ENCODE assay signal across 24 cellular contexts in the genomic region with DNA sequence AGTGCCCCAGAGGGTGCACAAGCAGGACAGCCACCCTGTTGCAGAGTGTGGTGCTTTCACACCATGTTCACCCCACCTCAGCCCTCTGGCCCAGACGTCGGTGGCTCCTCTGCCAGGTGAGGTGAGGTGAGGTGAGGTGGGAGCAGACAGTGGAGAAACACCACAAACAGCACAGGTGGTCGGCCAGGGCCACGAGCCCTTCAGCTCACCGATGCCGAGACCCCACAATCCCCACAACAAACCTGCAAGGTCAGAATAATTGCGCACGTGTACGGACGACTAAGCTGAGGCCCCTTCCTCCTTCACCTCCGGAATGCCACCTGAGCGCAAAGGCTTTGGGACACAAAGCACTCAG. TPM values are rescaled to one million over a fixed set of nuclear protein-coding genes. Genes with fewer than 3 reads are reported as not detected.
DNase-seq lines count a peak whose midpoint lies in the region; ATAC-seq and TF ChIP-seq lines count a peak whose summit lies in the region.
"Had no signal": no experiment of that assay in that cellular context is flagged by ENCODE, and none has a peak within 500 bp of the region (broad histone marks: within the 10 kb centered on the region; RNA-seq: fewer than 3 reads in every experiment).

No MANE protein-coding gene starts in this region.

- H3K4me2 ChIP-seq in OCI-LY7 (ENCODE audit: low read length), result no peak overlapping the region

- H3K36me3 Mint-ChIP-seq in mesothelial cell of epicardium, result no peaks in the 10 kb centered on the region
- no peaks in the 10 kb centered on the region for H3K36me3 Mint-ChIP-seq in type B pancreatic cell

- H3K27me3 Mint-ChIP-seq in mesothelial cell of epicardium (ENCODE audit: low read depth), result no peaks in the 10 kb centered on the region
- H3K27me3 Mint-ChIP-seq in type B pancreatic cell, result no peaks in the 10 kb centered on the region
- H3K27me3 Mint-ChIP-seq: activated naive CD8-positive, alpha-beta T cell treated with anti-CD3 and anti-CD28 coated beads, Interleukin-2, amount 50 U/mL, for 24 hours; T-helper 17 cell had no signal

- no peak for TF ChIP-seq CTCF in left ventricle myocardium inferior (IDR thresholded peaks at IDR 0.05; ENCODE audit: borderline replicate concordance)
- TF ChIP-seq CTCF in adrenal gland (IDR thresholded peaks at IDR 0.05), result no peak
- TF ChIP-seq CTCF in mesothelial cell of epicardium (IDR thresholded peaks at IDR 0.05; ENCODE audit: unreplicated experiment), result no peak
- TF ChIP-seq CTCF in type B pancreatic cell (conservative IDR thresholded peaks at IDR 0.05), result no peak
- no peak for TF ChIP-seq CTCF in OCI-LY7 (conservative IDR thresholded peaks at IDR 0.05; ENCODE audit: low read length)

- H4K20me1 ChIP-seq in OCI-LY7 (ENCODE audit: insufficient read depth, low read length), result peaks cover 19% of the 10 kb centered on the region

- H3K4me3 Mint-ChIP-seq in mesothelial cell of epicardium (no peak overlapping the region), type B pancreatic cell (no peak overlapping the region)
- H3K4me3 Mint-ChIP-seq: activated naive CD8-positive, alpha-beta T cell treated with anti-CD3 and anti-CD28 coated beads, Interleukin-2, amount 50 U/mL, for 24 hours; T-helper 17 cell had no signal

- no peaks in the 10 kb centered on the region for H3K9me2 ChIP-seq in OCI-LY7 (ENCODE audit: insufficient read depth, low read length)
- H3K9me2 ChIP-seq: SK-N-SH had no signal

- H3K27ac ChIP-seq in left ventricle myocardium inferior (replicated peaks) (no peak overlapping the region), adrenal gland (peak overlapping the region in 4 of 5 donors; percentile 24 to 83 (median 63)), OCI-LY7 (ENCODE audit: low read depth, low read length, poor library complexity, severe bottlenecking) (no peak overlapping the region)
- H3K27ac ChIP-seq: C4-2B, hepatocyte had no signal

- CTCF ChIA-PET in OCI-LY7 (lab: Charles Lee; ENCODE audit: unreplicated experiment), result no interaction called here

- H3K27me3 ChIP-seq in left ventricle myocardium inferior (ENCODE audit: low read depth) (no peaks in the 10 kb centered on the region), adrenal gland (no peaks in the 10 kb centered on the region)
- H3K27me3 ChIP-seq: hepatocyte, left lung had no signal

- POLR2A ChIA-PET in OCI-LY7 (lab: Charles Lee), result no interaction called here

- WGBS in adrenal gland, 4 donors, result 59 to 86% (median 67%) methylated on average over 10 to 12 of the region's 12 CpGs

- intact Hi-C loops in left ventricle myocardium inferior (cut with micrococcal nuclease) (no loop called here), left cardiac atrium (cut with DNase I) (no loop called here), adrenal gland (cut with DNase I) (loop anchor here in 1 of 2 donors (10.0 kb wide), 1 partner anchor 378 kb away; no protein-coding TSS in a partner anchor), OCI-LY7 (cut with micrococcal nuclease; ENCODE audit: unreplicated experiment) (no loop called here)

- no TSS peak for BruUV-seq in OCI-LY7 (replicated peaks; lab: Mats Ljungman, UMichigan)

- H3K4me1 Mint-ChIP-seq in mesothelial cell of epicardium (peaks cover 29% of the 10 kb centered on the region), type B pancreatic cell (ENCODE audit: unreplicated experiment) (peaks cover 15% of the 10 kb centered on the region)

- H3K79me2 ChIP-seq in OCI-LY7 (ENCODE audit: insufficient read depth, low read depth, low read length), result no peaks in the 10 kb centered on the region

- DNase-seq in left ventricle myocardium inferior (peak; percentile 13), left cardiac atrium (no peak), adrenal gland (peak in 1 of 7 donors; percentile 14), mesothelial cell of epicardium (ENCODE audit: low spot score in 2 of 2, unreplicated experiment in 2 of 2) (peak in 1 of 2 experiments; percentile 9), type B pancreatic cell (ENCODE audit: extremely low spot score, unreplicated experiment) (no peak), OCI-LY7 (ENCODE audit: low spot score) (no peak), D341Med (ENCODE audit: low spot score) (no peak), glomerular visceral epithelial cell (ENCODE audit: extremely low spot score) (no peak)
- DNase-seq: activated CD4-positive, alpha-beta T cell treated with anti-CD3 and anti-CD28 coated beads for 48 hours; activated naive CD8-positive, alpha-beta T cell treated with anti-CD3 and anti-CD28 coated beads, Interleukin-2, amount 50 U/mL, for 24 hours; effector CD4-positive, alpha-beta T cell; EL; foreskin fibroblast; NCI-H2029 treated with DMSO at 0.1 percent for 48 hours; NCI-H2227 treated with DMSO at 0.1 percent for 48 hours; RPMI8226; stimulated activated CD4-positive, alpha-beta T cell treated with anti-CD3 and anti-CD28 coated beads, Interleukin-1b, Interleukin-23, amount 100 ng/mL, for 48 hours had no signal

- TF ChIP-seq POLR2A in adrenal gland (IDR thresholded peaks at IDR 0.05), result no peak

- H2AFZ ChIP-seq in OCI-LY7 (ENCODE audit: low read length), result no peak overlapping the region
- H2AFZ ChIP-seq: hepatocyte had no signal

- H3K4me3 ChIP-seq in left ventricle myocardium inferior, result no peak overlapping the region
- no peak overlapping the region for H3K4me3 ChIP-seq in adrenal gland
- H3K4me3 ChIP-seq in OCI-LY7 (ENCODE audit: low read depth, low read length, poor library complexity, severe bottlenecking), result no peak overlapping the region
- H3K4me3 ChIP-seq: hepatocyte, left lung, skin epidermis had no signal

- H3K27ac Mint-ChIP-seq in mesothelial cell of epicardium (peak overlapping the region; percentile 59), type B pancreatic cell (peak overlapping the region; percentile 43)
- H3K27ac Mint-ChIP-seq: activated naive CD8-positive, alpha-beta T cell treated with anti-CD3 and anti-CD28 coated beads, Interleukin-2, amount 50 U/mL, for 24 hours; T-helper 17 cell had no signal

- ATAC-seq in left cardiac atrium, result no peak
- ATAC-seq: activated naive CD8-positive, alpha-beta T cell treated with anti-CD3 and anti-CD28 coated beads, Interleukin-2, amount 50 U/mL, for 24 hours; HCT116; T-helper 17 cell had no signal

- H3K9me3 ChIP-seq in left ventricle myocardium inferior (replicated peaks), result no peaks in the 10 kb centered on the region
- no peaks in the 10 kb centered on the region for H3K9me3 ChIP-seq in adrenal gland (replicated peaks in 1 of 3)
- H3K9me3 ChIP-seq in OCI-LY7 (ENCODE audit: low read length), result no peaks in the 10 kb centered on the region
- H3K9me3 ChIP-seq: left lung, SK-N-SH had no signal

- H3K36me3 ChIP-seq in left ventricle myocardium inferior (peaks cover 11% of the 10 kb centered on the region), adrenal gland (replicated peaks in 1 of 2) (peaks cover 0 to 10% of the 10 kb centered on the region in 2 donors), OCI-LY7 (ENCODE audit: insufficient read depth, low read length) (no peaks in the 10 kb centered on the region)

- peaks cover 76% of the 10 kb centered on the region for H3K4me1 ChIP-seq in left ventricle myocardium inferior
- H3K4me1 ChIP-seq in adrenal gland (replicated peaks in 1 of 2), result peaks cover 64 to 76% of the 10 kb centered on the region in 2 donors
- peaks cover 14% of the 10 kb centered on the region for H3K4me1 ChIP-seq in OCI-LY7 (ENCODE audit: insufficient read depth, low read length, poor library complexity, severe bottlenecking)

- no peaks in the 10 kb centered on the region for H3K9me3 Mint-ChIP-seq in mesothelial cell of epicardium
- H3K9me3 Mint-ChIP-seq in type B pancreatic cell, result no peaks in the 10 kb centered on the region
- H3K9me3 Mint-ChIP-seq: activated naive CD8-positive, alpha-beta T cell treated with anti-CD3 and anti-CD28 coated beads, Interleukin-2, amount 50 U/mL, for 24 hours had no signal

RNA-seq across cellular contexts. Expression of a gene that starts 10.5 kb away (rescaled TPM):
- total RNA-seq in left ventricle myocardium inferior, result 24.7 TPM
- total RNA-seq in left cardiac atrium, result 10 to 100 TPM; 25.5 to 28.0 TPM
- 10 to 100 TPM; 16.0 to 73.1 (median 24.1) TPM for total RNA-seq in adrenal gland
- 10 to 100 TPM in 2 of 3 donors, 1 to 10 TPM in 1; 8.4 to 18.1 (median 10.4) TPM for polyA plus RNA-seq in adrenal gland
- 83.7 to 90.0 TPM (median 87.5 TPM) in 3 replicates for total RNA-seq in mesothelial cell of epicardium
- 59.8 and 72.4 TPM in 2 replicates for total RNA-seq in type B pancreatic cell (ENCODE audit: low replicate concordance)
- total RNA-seq in OCI-LY7 (2014; rRNA removed; shearing (Covaris generic)), result 3.1 and 3.5 TPM in 2 replicates
- total RNA-seq in OCI-LY7 (2022), result 16.3 and 16.6 TPM in 2 replicates

RNA-seq across cellular contexts. Expression of a gene that starts 32.0 kb away (rescaled TPM):
- total RNA-seq in left ventricle myocardium inferior (5.7 TPM), left cardiac atrium (1 to 10 TPM; 7.0 to 7.9 TPM), adrenal gland (10 to 100 TPM; 14.7 to 70.6 (median 29.1) TPM), mesothelial cell of epicardium (14.3 to 16.4 TPM (median 16.1 TPM) in 3 replicates), type B pancreatic cell (ENCODE audit: low replicate concordance) (17.0 and 24.0 TPM in 2 replicates), OCI-LY7 (2022) (13.7 and 16.4 TPM in 2 replicates)
- 10 to 100 TPM; 18.2 to 22.4 (median 20.0) TPM for polyA plus RNA-seq in adrenal gland
- 12.4 and 21.6 TPM in 2 replicates for total RNA-seq in OCI-LY7 (2014; rRNA removed; shearing (Covaris generic))

Comparison
In these comparisons a context has a peak if more than half of its experiments do, and no peak if none do; other contexts are left out.
1. H3K27ac ChIP-seq: peak in adrenal gland (4 of 5); none in left ventricle myocardium inferior (single experiment) and OCI-LY7 (single experiment).